ENCODE assay signal across 20 cellular contexts in genomic region chr5:142568996-142569335, GRCh38.
A peak's percentile ranks its signal among the peaks of the same experiment; 100 is the strongest.
DNase-seq lines count a peak whose midpoint lies in the region; ATAC-seq and TF ChIP-seq lines count a peak whose summit lies in the region.
"Had no signal": no experiment of that assay in that cellular context is flagged by ENCODE, and none has a peak within 500 bp of the region (broad histone marks: within the 10 kb centered on the region; RNA-seq: fewer than 3 reads in every experiment).

No MANE protein-coding gene starts in this region.

- H3K4me3 Mint-ChIP-seq in brain: no peak overlapping the region
- no peak overlapping the region for H3K4me3 Mint-ChIP-seq in endothelial cell (ENCODE audit: unreplicated experiment)
- H3K4me3 Mint-ChIP-seq: effector memory CD8-positive, alpha-beta T cell; H9; T-helper 1 cell treated with Interleukin-12 subunit alpha and Interleukin-12 subunit beta and Interleukin-4 antibody, amounts not matched to agents 30 μg/mL and 1 μg/mL, for 36 hours had no signal

- POLR2A ChIA-PET in GM10248 (lab: Yijun Ruan, JAX): no interaction called here

- H3K36me3 ChIP-seq in GM23248 (ENCODE audit: low read depth) (no peaks in the 10 kb centered on the region), gastroesophageal sphincter (no peaks in the 10 kb centered on the region), sigmoid colon (no peaks in the 10 kb centered on the region)
- H3K36me3 ChIP-seq: left lung, Peyer's patch, SJCRH30 had no signal

- H3K4me1 ChIP-seq in GM23248 (ENCODE audit: insufficient read depth) (peaks cover 18% of the 10 kb centered on the region), gastroesophageal sphincter (peaks cover 0 to 34% (median 9%) of the 10 kb centered on the region in 3 donors), sigmoid colon (peaks cover 0 to 21% (median 19%) of the 10 kb centered on the region in 4 donors)
- H3K4me1 ChIP-seq: left lung, SJCRH30 had no signal

- H3K4me2 ChIP-seq in GM23248 (ENCODE audit: unreplicated experiment): peak overlapping the region; percentile 32

- H4K20me1 ChIP-seq in GM23248 (ENCODE audit: insufficient read depth): no peaks in the 10 kb centered on the region

- DNase-seq in GM23248 (no peak), sigmoid colon (no peak), endothelial cell (ENCODE audit: low spot score) (no peak), SHP77 treated with DMSO at 0.1 percent for 48 hours (lab: John Stamatoyannopoulos, UW) (no peak), GM10248 (ENCODE audit: extremely low spot score) (no peak)
- DNase-seq: activated CD4-positive, alpha-beta T cell treated with anti-CD3 and anti-CD28 coated beads for 48 hours; effector memory CD8-positive, alpha-beta T cell; glutamatergic neuron; H9; left lung; MM.1S; NCI-H1436; NCI-H524; Peyer's patch; SJCRH30 had no signal

- H3K27me3 ChIP-seq in GM23248 (replicated peaks; ENCODE audit: insufficient read depth) (no peaks in the 10 kb centered on the region), gastroesophageal sphincter (no peaks in the 10 kb centered on the region), sigmoid colon (no peaks in the 10 kb centered on the region)
- H3K27me3 ChIP-seq: left lung, Peyer's patch, SJCRH30 had no signal

- H3K4me3 ChIP-seq in GM23248: no peak overlapping the region
- no peak overlapping the region for H3K4me3 ChIP-seq in gastroesophageal sphincter
- no peak overlapping the region for H3K4me3 ChIP-seq in sigmoid colon
- H3K4me3 ChIP-seq: left lung, Peyer's patch, SJCRH30 had no signal

- in situ Hi-C loops in GM23248 (cut with MboI): loop anchor here (25.0 kb wide), 1 partner anchor 557 kb away; the partner anchor contains the start of gene GNPDA1

- TF ChIP-seq CTCF in brain (conservative IDR thresholded peaks at IDR 0.05) (no peak), gastroesophageal sphincter (IDR thresholded peaks at IDR 0.05) (no peak), sigmoid colon (IDR thresholded peaks at IDR 0.05) (no peak), endothelial cell (IDR thresholded peaks at IDR 0.05; ENCODE audit: unreplicated experiment) (no peak), GM10248 (IDR thresholded peaks at IDR 0.05; ENCODE audit: control extremely low read depth, extremely low read depth, low read depth, missing control alignments) (no peak)

- intact Hi-C loops in sigmoid colon (cut with DNase I): no loop called here

- CTCF ChIA-PET in GM10248 (lab: Yijun Ruan, JAX): interaction anchor here (1.4 kb wide), 1 partner anchor 15 kb away, joined by 3 read pairs; no protein-coding TSS in a partner anchor

- H3K9me2 ChIP-seq in GM23248 (ENCODE audit: insufficient read depth): no peaks in the 10 kb centered on the region

- peak overlapping the region; percentile 75 for H2AFZ ChIP-seq in GM23248

- peaks cover 11% of the 10 kb centered on the region; the same call in 1 of the 2 replicates for H3F3A ChIP-seq in GM23248 (ENCODE audit: insufficient read depth)

- TF ChIP-seq EP300 in gastroesophageal sphincter (IDR thresholded peaks at IDR 0.05) (no peak), sigmoid colon (IDR thresholded peaks at IDR 0.05) (no peak)

- no peak overlapping the region for H3K9ac ChIP-seq in GM23248

- no peak for ATAC-seq in gastroesophageal sphincter
- no peak for ATAC-seq in GM18909 (IDR thresholded peaks at IDR 0.05; ENCODE audit: poor library complexity, unreplicated experiment)
- ATAC-seq: activated naive CD4-positive, alpha-beta T cell treated with anti-CD3 and anti-CD28 coated beads, Interleukin-2, amount 50 U/mL, for 72 hours; effector memory CD8-positive, alpha-beta T cell had no signal

- H3K9me3 Mint-ChIP-seq in brain: peaks cover 0 to 3% (median 0%) of the 10 kb centered on the region in 5 experiments
- H3K9me3 Mint-ChIP-seq in endothelial cell (ENCODE audit: unreplicated experiment): no peaks in the 10 kb centered on the region
- H3K9me3 Mint-ChIP-seq: activated naive CD4-positive, alpha-beta T cell treated with anti-CD3 and anti-CD28 coated beads, Interleukin-2, amount 50 U/mL, for 72 hours; effector memory CD8-positive, alpha-beta T cell; H9; T-helper 1 cell treated with Interleukin-12 subunit alpha and Interleukin-12 subunit beta and Interleukin-4 antibody, amounts not matched to agents 30 μg/mL and 1 μg/mL, for 36 hours had no signal

- no peak for TF ChIP-seq POLR2A in gastroesophageal sphincter (IDR thresholded peaks at IDR 0.05)
- TF ChIP-seq POLR2A in sigmoid colon (IDR thresholded peaks at IDR 0.05): no peak

- H3K27ac ChIP-seq in GM23248 (peak overlapping the region; percentile 64), gastroesophageal sphincter (peak overlapping the region; percentile 60 to 84 (median 78)), sigmoid colon (peak overlapping the region; percentile 68 to 84 (median 76))
- H3K27ac ChIP-seq: left lung, SJCRH30 had no signal

- H3K36me3 Mint-ChIP-seq in brain: no peaks in the 10 kb centered on the region
- H3K36me3 Mint-ChIP-seq in endothelial cell (ENCODE audit: low read depth, unreplicated experiment): no peaks in the 10 kb centered on the region
- H3K36me3 Mint-ChIP-seq: activated naive CD4-positive, alpha-beta T cell treated with anti-CD3 and anti-CD28 coated beads, Interleukin-2, amount 50 U/mL, for 72 hours had no signal

- 95 to 98% methylated on average over 3 of the region's 3 CpGs for WGBS in GM23248 (ENCODE audit: low coverage in 1 of 2, low lambda C conversion rate in 2 of 2, missing lambda C conversion rate in 2 of 2), 2 experiments
- 81 to 84% methylated on average over 3 of the region's 3 CpGs for WGBS in gastroesophageal sphincter (ENCODE audit: low coverage in 1 of 2), 2 donors
- WGBS in sigmoid colon, 2 donors: 91 to 94% methylated on average over 3 of the region's 3 CpGs

- H3K27ac Mint-ChIP-seq in brain: peak overlapping the region in 3 of 5 experiments; percentile 36 to 68 (median 38)
- H3K27ac Mint-ChIP-seq in endothelial cell (ENCODE audit: unreplicated experiment): no peak overlapping the region
- H3K27ac Mint-ChIP-seq: activated naive CD4-positive, alpha-beta T cell treated with anti-CD3 and anti-CD28 coated beads, Interleukin-2, amount 50 U/mL, for 72 hours; effector memory CD8-positive, alpha-beta T cell; T-helper 1 cell treated with Interleukin-12 subunit alpha and Interleukin-12 subunit beta and Interleukin-4 antibody, amounts not matched to agents 30 μg/mL and 1 μg/mL, for 36 hours had no signal

- no peaks in the 10 kb centered on the region for H3K9me3 ChIP-seq in GM23248 (ENCODE audit: low read depth)
- H3K9me3 ChIP-seq in gastroesophageal sphincter: no peaks in the 10 kb centered on the region
- no peaks in the 10 kb centered on the region for H3K9me3 ChIP-seq in sigmoid colon
- H3K9me3 ChIP-seq: left lung, Peyer's patch, SJCRH30 had no signal

- peaks cover 13% of the 10 kb centered on the region for H3K4me1 Mint-ChIP-seq in brain
- H3K4me1 Mint-ChIP-seq in endothelial cell (ENCODE audit: unreplicated experiment): peaks cover 7% of the 10 kb centered on the region

- no peaks in the 10 kb centered on the region for H3K79me2 ChIP-seq in GM23248 (ENCODE audit: insufficient read depth)

- H3K27me3 Mint-ChIP-seq in brain (peaks cover 5% of the 10 kb centered on the region), endothelial cell (ENCODE audit: unreplicated experiment) (no peaks in the 10 kb centered on the region)
